ENCODE assay signal across 1 cellular context in the genomic region with DNA sequence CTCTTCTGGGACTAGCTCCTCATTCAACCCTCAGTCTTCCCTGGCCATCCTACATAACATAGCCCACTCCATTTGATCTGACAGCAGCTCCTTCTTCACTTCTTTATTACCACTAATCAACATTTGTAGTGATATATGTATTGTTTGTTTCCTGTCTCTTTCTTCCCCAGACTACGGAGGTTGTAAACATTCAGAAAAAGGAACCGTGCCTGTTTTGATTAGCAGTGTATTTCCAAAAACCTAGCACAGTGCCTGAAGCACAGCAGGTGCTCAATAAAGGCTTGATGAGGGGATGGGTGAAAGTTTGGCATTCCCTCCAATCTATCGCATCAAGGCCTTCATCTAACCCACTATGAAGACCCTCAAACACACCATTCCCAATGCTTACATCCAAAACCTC.
TF ChIP-seq lines count a peak whose summit lies in the region.

No MANE protein-coding gene starts in this region.

TF ChIP-seq in WTC11, 78 proteins besides CTCF, POLR2A, EP300 and RAD21 (continued from another document):
- TF ChIP-seq ZNF281 (CRISPR knock-in tag; IDR thresholded peaks at IDR 0.05), result no peak
- TF ChIP-seq SMAD3 (CRISPR knock-in tag; IDR thresholded peaks at IDR 0.05; ENCODE audit: borderline replicate concordance), result no peak
- no peak for TF ChIP-seq STAT6 (CRISPR knock-in tag; conservative IDR thresholded peaks at IDR 0.05; ENCODE audit: low read depth)
- no peak for TF ChIP-seq PRRX2 (CRISPR knock-in tag; IDR thresholded peaks at IDR 0.05)
TF ChIP-seq in WTC11: peak in this region for 0.
